ENCODE assay signal across 19 cellular contexts in genomic region chr9:78559449-78559885, GRCh38.
DNase-seq lines count a peak whose midpoint lies in the region; ATAC-seq and TF ChIP-seq lines count a peak whose summit lies in the region.
"Had no signal": no experiment of that assay in that cellular context is flagged by ENCODE, and none has a peak within 500 bp of the region (broad histone marks: within the 10 kb centered on the region; RNA-seq: fewer than 3 reads in every experiment).

No MANE protein-coding gene starts in this region.

- H3K9me3 Mint-ChIP-seq in activated naive CD4-positive, alpha-beta T cell treated with anti-CD3 and anti-CD28 coated beads, Interleukin-2, amount 50 U/mL, for 72 hours = peaks cover 0 to 3% of the 10 kb centered on the region in 2 donors
- H3K9me3 Mint-ChIP-seq: activated naive CD4-positive, alpha-beta T cell treated with anti-CD3 and anti-CD28 coated beads for 36 hours had no signal

- no peak overlapping the region for H2BK120ac ChIP-seq in mesenchymal stem cell (ENCODE audit: low read depth, low read length)

- H2BK12ac ChIP-seq in mesenchymal stem cell (ENCODE audit: low read length in 2 of 2) = no peak overlapping the region

- no peaks in the 10 kb centered on the region for H3K4me1 ChIP-seq in mesenchymal stem cell (ENCODE audit: control insufficient read depth, insufficient read depth, low read depth, low read length)
- H3K4me1 ChIP-seq: Peyer's patch, vagina had no signal

- TF ChIP-seq CTCF in brain microvascular endothelial cell (IDR thresholded peaks at IDR 0.05; ENCODE audit: low read depth, low read length, missing control alignments) = no peak

- H3K79me1 ChIP-seq in mesenchymal stem cell (replicated peaks; ENCODE audit: low read length, poor library complexity, severe bottlenecking) = no peaks in the 10 kb centered on the region

- no peak overlapping the region for H2BK15ac ChIP-seq in mesenchymal stem cell (ENCODE audit: low read depth, poor library complexity, severe bottlenecking)

- H3K27me3 ChIP-seq in MG63 (no peaks in the 10 kb centered on the region), brain microvascular endothelial cell (replicated peaks) (no peaks in the 10 kb centered on the region), mesenchymal stem cell (ENCODE audit: control insufficient read depth in 1 of 2, insufficient read depth in 1 of 2, low read length in 2 of 2) (no peaks in the 10 kb centered on the region)
- H3K27me3 ChIP-seq: Peyer's patch, vagina had no signal

- no peak overlapping the region for H2AFZ ChIP-seq in mesenchymal stem cell (ENCODE audit: low read depth, low read length)

- no peak overlapping the region for H2AK5ac ChIP-seq in mesenchymal stem cell (ENCODE audit: low read length, severe bottlenecking)

- no peak overlapping the region for H2BK5ac ChIP-seq in mesenchymal stem cell (ENCODE audit: low read depth, low read length, poor library complexity, severe bottlenecking)

- no peak overlapping the region for H3K9ac ChIP-seq in mesenchymal stem cell (ENCODE audit: low read length)

- H3K4me2 ChIP-seq in mesenchymal stem cell (ENCODE audit: low read length, poor library complexity, severe bottlenecking) = no peak overlapping the region

- H3K4me3 ChIP-seq in MG63 = no peak overlapping the region
- H3K4me3 ChIP-seq in brain microvascular endothelial cell (ENCODE audit: low read depth, low read length) = no peak overlapping the region
- no peak overlapping the region for H3K4me3 ChIP-seq in mesenchymal stem cell (ENCODE audit: insufficient read depth in 1 of 2, low read depth in 1 of 2, low read length in 2 of 2)
- H3K4me3 ChIP-seq: GM12878, Peyer's patch, vagina had no signal

- H3K27ac ChIP-seq in brain microvascular endothelial cell (no peak overlapping the region), mesenchymal stem cell (ENCODE audit: low read length, poor library complexity, severe bottlenecking) (no peak overlapping the region)
- H3K27ac ChIP-seq: Peyer's patch, vagina had no signal

- no peak overlapping the region for H3K18ac ChIP-seq in mesenchymal stem cell (ENCODE audit: low read depth in 1 of 2, low read length in 2 of 2)

- H4K8ac ChIP-seq in mesenchymal stem cell (ENCODE audit: low read length) = no peak overlapping the region

- WGBS in mesenchymal stem cell = 12% methylated on average over 2 of the region's 3 CpGs

- H3K14ac ChIP-seq in mesenchymal stem cell (ENCODE audit: low read length in 2 of 2) = no peak overlapping the region

- H3K23ac ChIP-seq in mesenchymal stem cell (ENCODE audit: low read length in 2 of 2) = no peak overlapping the region

- in situ Hi-C loops in brain microvascular endothelial cell (cut with HindIII; ENCODE audit: low pct_ligation_motif_present, low sequenced_read_pairs) = no loop called here

- H3K36me3 ChIP-seq in MG63 (no peaks in the 10 kb centered on the region), brain microvascular endothelial cell (replicated peaks) (no peaks in the 10 kb centered on the region), mesenchymal stem cell (ENCODE audit: control insufficient read depth in 1 of 2, insufficient read depth in 2 of 2, low read depth in 1 of 2, low read length in 2 of 2) (no peaks in the 10 kb centered on the region)
- H3K36me3 ChIP-seq: Peyer's patch, vagina had no signal

- no peak overlapping the region for H3K4ac ChIP-seq in mesenchymal stem cell (ENCODE audit: low read depth in 1 of 2, low read length in 2 of 2)

- no peak overlapping the region for H3K27ac Mint-ChIP-seq in activated naive CD4-positive, alpha-beta T cell treated with anti-CD3 and anti-CD28 coated beads, Interleukin-2, amount 50 U/mL, for 72 hours
- H3K27ac Mint-ChIP-seq: activated naive CD4-positive, alpha-beta T cell treated with anti-CD3 and anti-CD28 coated beads for 36 hours; naive thymus-derived CD8-positive, alpha-beta T cell; progenitor cell of endocrine pancreas had no signal

- no peak for ATAC-seq in activated naive CD4-positive, alpha-beta T cell treated with anti-CD3 and anti-CD28 coated beads, Interleukin-2, amount 50 U/mL, for 72 hours
- ATAC-seq: GM12878; naive thymus-derived CD8-positive, alpha-beta T cell had no signal

- DNase-seq in ELR (ENCODE audit: low read depth) (peak; percentile 82), MG63 (peak; percentile 46), brain microvascular endothelial cell (peak; percentile 90), mesenchymal stem cell (peak; percentile 92), NCI-H446 (lab: John Stamatoyannopoulos, UW) (no peak), NCI-H748 treated with DMSO at 0.1 percent for 48 hours (lab: John Stamatoyannopoulos, UW) (no peak)
- DNase-seq in activated effector memory CD4-positive, alpha-beta T cell treated with Interleukin-2 at 50 U/mL for 16 hours = no peak
- no peak for DNase-seq in activated naive CD4-positive, alpha-beta T cell treated with anti-CD3 and anti-CD28 coated beads, Interleukin-2, amount 50 U/mL, for 72 hours (ENCODE audit: low spot score in 2 of 2)
- DNase-seq: activated CD4-positive, alpha-beta T cell treated with anti-CD3 and anti-CD28 coated beads, Interleukin-2, amount 50 U/mL, for 1 hour; activated naive CD4-positive, alpha-beta T cell treated with anti-CD3 and anti-CD28 coated beads for 36 hours; activated T-cell treated with anti-CD3 and anti-CD28 coated beads for 4 hours; COR-L47; naive thymus-derived CD8-positive, alpha-beta T cell; NCI-H146; Peyer's patch; stimulated activated CD4-positive, alpha-beta T cell treated with anti-CD3 and anti-CD28 coated beads, Interleukin-4, amount 100 ng/mL, for 4 hours had no signal

- H3K36me3 Mint-ChIP-seq in activated naive CD4-positive, alpha-beta T cell treated with anti-CD3 and anti-CD28 coated beads, Interleukin-2, amount 50 U/mL, for 72 hours = no peaks in the 10 kb centered on the region
- H3K36me3 Mint-ChIP-seq: naive thymus-derived CD8-positive, alpha-beta T cell had no signal

- no peaks in the 10 kb centered on the region for H3K9me3 ChIP-seq in MG63
- no peaks in the 10 kb centered on the region for H3K9me3 ChIP-seq in mesenchymal stem cell (ENCODE audit: control insufficient read depth, low read length)
- H3K9me3 ChIP-seq: Peyer's patch, vagina had no signal

- no peak overlapping the region for H4K91ac ChIP-seq in mesenchymal stem cell (ENCODE audit: low read length)

Comparison
In these comparisons a context has a peak if more than half of its experiments do, and no peak if none do; other contexts are left out.
1. DNase-seq: peak in ELR (single experiment), MG63 (single experiment), brain microvascular endothelial cell (single experiment) and mesenchymal stem cell (single experiment); none in activated effector memory CD4-positive, alpha-beta T cell treated with Interleukin-2 at 50 U/mL for 16 hours (single experiment), NCI-H446 (0 of 2), NCI-H748 treated with DMSO at 0.1 percent for 48 hours (single experiment) and activated naive CD4-positive, alpha-beta T cell treated with anti-CD3 and anti-CD28 coated beads, Interleukin-2, amount 50 U/mL, for 72 hours (0 of 2).